In the genomic region with DNA sequence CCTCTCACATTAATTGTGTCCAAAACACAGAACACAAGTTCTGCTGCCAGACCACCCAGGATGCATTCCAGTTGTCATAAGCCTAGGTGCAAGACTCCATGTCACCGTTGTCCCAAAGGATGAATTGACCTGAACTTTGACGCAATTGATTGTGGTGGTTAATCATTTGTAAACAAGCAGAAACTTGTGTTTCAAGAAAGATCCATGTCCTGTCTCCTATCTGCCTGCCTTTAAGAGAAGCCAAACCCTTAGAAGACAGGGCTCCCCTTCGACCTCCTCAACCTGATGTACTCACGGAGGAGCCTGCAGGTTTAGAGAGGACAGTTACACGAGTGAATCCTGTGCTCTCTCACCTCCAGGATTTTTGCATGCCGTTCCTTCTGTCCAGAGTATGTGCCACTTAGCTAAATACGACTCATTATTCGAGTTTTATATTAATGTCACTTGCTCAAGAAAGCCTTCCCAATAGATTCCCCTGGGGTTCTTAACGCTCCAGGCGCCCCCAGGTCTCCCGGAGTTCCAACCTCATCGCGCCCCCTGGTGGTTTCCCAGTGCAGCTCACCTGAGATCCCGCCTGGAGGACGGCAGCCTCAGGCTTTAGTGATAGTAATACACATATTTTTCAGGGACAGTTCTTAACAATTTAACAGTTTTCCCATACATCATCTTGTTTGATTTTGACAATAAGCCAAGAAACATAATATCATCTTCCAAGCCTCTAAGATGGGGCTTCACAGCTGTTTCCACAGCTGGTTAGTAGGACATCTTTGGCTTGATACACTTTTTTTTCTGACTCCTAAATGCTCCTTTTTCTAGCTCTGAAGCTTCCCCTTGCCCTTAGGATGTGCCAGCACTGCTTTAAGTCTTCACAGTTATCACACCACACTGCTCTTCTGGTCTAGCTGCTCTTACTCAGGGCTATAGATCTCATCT, we compare ENCODE assay signal across 1 cellular context.
A peak's percentile ranks its signal among the peaks of the same experiment; 100 is the strongest.
TF ChIP-seq lines count a peak whose summit lies in the region.

No MANE protein-coding gene starts in this region.

TF ChIP-seq in HepG2, 621 proteins besides CTCF, POLR2A, EP300 and RAD21 (continued from another document and continues in another):
- TF ChIP-seq, protein P1, sequence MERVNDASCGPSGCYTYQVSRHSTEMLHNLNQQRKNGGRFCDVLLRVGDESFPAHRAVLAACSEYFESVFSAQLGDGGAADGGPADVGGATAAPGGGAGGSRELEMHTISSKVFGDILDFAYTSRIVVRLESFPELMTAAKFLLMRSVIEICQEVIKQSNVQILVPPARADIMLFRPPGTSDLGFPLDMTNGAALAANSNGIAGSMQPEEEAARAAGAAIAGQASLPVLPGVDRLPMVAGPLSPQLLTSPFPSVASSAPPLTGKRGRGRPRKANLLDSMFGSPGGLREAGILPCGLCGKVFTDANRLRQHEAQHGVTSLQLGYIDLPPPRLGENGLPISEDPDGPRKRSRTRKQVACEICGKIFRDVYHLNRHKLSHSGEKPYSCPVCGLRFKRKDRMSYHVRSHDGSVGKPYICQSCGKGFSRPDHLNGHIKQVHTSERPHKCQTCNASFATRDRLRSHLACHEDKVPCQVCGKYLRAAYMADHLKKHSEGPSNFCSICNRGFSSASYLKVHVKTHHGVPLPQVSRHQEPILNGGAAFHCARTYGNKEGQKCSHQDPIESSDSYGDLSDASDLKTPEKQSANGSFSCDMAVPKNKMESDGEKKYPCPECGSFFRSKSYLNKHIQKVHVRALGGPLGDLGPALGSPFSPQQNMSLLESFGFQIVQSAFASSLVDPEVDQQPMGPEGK (CRISPR knock-in tag; IDR thresholded peaks at IDR 0.05): peak; percentile 63; the same call in 1 of the 2 replicates
- TF ChIP-seq ZNF772 (CRISPR knock-in tag; IDR thresholded peaks at IDR 0.05) (no peak), TEAD3 (CRISPR knock-in tag; optimal IDR thresholded peaks at IDR 0.05; ENCODE audit: borderline replicate concordance) (peak; percentile 31), MATR3 (CRISPR knock-in tag; IDR thresholded peaks at IDR 0.05) (no peak), KDM6A (CRISPR knock-in tag; IDR thresholded peaks at IDR 0.05; ENCODE audit: low read depth) (peak; percentile 39; the same call in 1 of the 2 replicates), ZNF709 (CRISPR knock-in tag; IDR thresholded peaks at IDR 0.05) (no peak), CEBPG (CRISPR knock-in tag; IDR thresholded peaks at IDR 0.05) (0 out of 2 replicates have a peak, but pooled peaks have one; percentile 49), FOXK2 (IDR thresholded peaks at IDR 0.05) (peak; percentile 68; the same call in 1 of the 2 replicates), ZNF841 (CRISPR knock-in tag; IDR thresholded peaks at IDR 0.05; ENCODE audit: borderline replicate concordance) (no peak), ASH2L (IDR thresholded peaks at IDR 0.05; ENCODE audit: insufficient read length, low read depth, low read length) (peak; percentile 67), PRPF4 (IDR thresholded peaks at IDR 0.05; ENCODE audit: low read depth, low read length, poor library complexity, severe bottlenecking) (peak; percentile 71), PHF20 (CRISPR knock-in tag; IDR thresholded peaks at IDR 0.05) (no peak), ZFP1 (CRISPR knock-in tag; IDR thresholded peaks at IDR 0.05) (no peak), ATF1 (CRISPR knock-in tag; IDR thresholded peaks at IDR 0.05) (no peak), ZNF20 (CRISPR knock-in tag; IDR thresholded peaks at IDR 0.05) (no peak), ZNF17 (CRISPR knock-in tag; IDR thresholded peaks at IDR 0.05) (no peak), BRD4 (CRISPR knock-in tag; IDR thresholded peaks at IDR 0.05) (no peak), ZSCAN30 (CRISPR knock-in tag; IDR thresholded peaks at IDR 0.05) (no peak), FOXA3 (CRISPR knock-in tag; IDR thresholded peaks at IDR 0.05) (peak; percentile 89), ZSCAN21 (CRISPR knock-in tag; IDR thresholded peaks at IDR 0.05; ENCODE audit: borderline replicate concordance) (no peak), SRSF1 (optimal IDR thresholded peaks at IDR 0.05; ENCODE audit: low read depth, low read length) (no peak), GPN1 (CRISPR knock-in tag; IDR thresholded peaks at IDR 0.05; ENCODE audit: borderline replicate concordance) (no peak), ZNF567 (CRISPR knock-in tag; IDR thresholded peaks at IDR 0.05; ENCODE audit: borderline replicate concordance) (no peak), XRCC5 (optimal IDR thresholded peaks at IDR 0.05; ENCODE audit: low read length) (peak; percentile 29), ZBTB7B (CRISPR knock-in tag; IDR thresholded peaks at IDR 0.05) (0 out of 2 replicates have a peak, but pooled peaks have one; percentile 35)
- TF ChIP-seq, protein P2, sequence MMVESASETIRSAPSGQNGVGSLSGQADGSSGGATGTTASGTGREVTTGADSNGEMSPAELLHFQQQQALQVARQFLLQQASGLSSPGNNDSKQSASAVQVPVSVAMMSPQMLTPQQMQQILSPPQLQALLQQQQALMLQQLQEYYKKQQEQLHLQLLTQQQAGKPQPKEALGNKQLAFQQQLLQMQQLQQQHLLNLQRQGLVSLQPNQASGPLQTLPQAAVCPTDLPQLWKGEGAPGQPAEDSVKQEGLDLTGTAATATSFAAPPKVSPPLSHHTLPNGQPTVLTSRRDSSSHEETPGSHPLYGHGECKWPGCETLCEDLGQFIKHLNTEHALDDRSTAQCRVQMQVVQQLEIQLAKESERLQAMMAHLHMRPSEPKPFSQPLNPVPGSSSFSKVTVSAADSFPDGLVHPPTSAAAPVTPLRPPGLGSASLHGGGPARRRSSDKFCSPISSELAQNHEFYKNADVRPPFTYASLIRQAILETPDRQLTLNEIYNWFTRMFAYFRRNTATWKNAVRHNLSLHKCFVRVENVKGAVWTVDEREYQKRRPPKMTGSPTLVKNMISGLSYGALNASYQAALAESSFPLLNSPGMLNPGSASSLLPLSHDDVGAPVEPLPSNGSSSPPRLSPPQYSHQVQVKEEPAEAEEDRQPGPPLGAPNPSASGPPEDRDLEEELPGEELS (CRISPR knock-in tag; IDR thresholded peaks at IDR 0.05): 0 out of 2 replicates have a peak, but pooled peaks have one; percentile 40
- TF ChIP-seq, protein P3, sequence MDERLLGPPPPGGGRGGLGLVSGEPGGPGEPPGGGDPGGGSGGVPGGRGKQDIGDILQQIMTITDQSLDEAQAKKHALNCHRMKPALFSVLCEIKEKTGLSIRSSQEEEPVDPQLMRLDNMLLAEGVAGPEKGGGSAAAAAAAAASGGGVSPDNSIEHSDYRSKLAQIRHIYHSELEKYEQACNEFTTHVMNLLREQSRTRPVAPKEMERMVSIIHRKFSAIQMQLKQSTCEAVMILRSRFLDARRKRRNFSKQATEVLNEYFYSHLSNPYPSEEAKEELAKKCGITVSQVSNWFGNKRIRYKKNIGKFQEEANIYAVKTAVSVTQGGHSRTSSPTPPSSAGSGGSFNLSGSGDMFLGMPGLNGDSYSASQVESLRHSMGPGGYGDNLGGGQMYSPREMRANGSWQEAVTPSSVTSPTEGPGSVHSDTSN (CRISPR knock-in tag; IDR thresholded peaks at IDR 0.05): 0 out of 2 replicates have a peak, but pooled peaks have one; percentile 18
- TF ChIP-seq, protein P4, sequence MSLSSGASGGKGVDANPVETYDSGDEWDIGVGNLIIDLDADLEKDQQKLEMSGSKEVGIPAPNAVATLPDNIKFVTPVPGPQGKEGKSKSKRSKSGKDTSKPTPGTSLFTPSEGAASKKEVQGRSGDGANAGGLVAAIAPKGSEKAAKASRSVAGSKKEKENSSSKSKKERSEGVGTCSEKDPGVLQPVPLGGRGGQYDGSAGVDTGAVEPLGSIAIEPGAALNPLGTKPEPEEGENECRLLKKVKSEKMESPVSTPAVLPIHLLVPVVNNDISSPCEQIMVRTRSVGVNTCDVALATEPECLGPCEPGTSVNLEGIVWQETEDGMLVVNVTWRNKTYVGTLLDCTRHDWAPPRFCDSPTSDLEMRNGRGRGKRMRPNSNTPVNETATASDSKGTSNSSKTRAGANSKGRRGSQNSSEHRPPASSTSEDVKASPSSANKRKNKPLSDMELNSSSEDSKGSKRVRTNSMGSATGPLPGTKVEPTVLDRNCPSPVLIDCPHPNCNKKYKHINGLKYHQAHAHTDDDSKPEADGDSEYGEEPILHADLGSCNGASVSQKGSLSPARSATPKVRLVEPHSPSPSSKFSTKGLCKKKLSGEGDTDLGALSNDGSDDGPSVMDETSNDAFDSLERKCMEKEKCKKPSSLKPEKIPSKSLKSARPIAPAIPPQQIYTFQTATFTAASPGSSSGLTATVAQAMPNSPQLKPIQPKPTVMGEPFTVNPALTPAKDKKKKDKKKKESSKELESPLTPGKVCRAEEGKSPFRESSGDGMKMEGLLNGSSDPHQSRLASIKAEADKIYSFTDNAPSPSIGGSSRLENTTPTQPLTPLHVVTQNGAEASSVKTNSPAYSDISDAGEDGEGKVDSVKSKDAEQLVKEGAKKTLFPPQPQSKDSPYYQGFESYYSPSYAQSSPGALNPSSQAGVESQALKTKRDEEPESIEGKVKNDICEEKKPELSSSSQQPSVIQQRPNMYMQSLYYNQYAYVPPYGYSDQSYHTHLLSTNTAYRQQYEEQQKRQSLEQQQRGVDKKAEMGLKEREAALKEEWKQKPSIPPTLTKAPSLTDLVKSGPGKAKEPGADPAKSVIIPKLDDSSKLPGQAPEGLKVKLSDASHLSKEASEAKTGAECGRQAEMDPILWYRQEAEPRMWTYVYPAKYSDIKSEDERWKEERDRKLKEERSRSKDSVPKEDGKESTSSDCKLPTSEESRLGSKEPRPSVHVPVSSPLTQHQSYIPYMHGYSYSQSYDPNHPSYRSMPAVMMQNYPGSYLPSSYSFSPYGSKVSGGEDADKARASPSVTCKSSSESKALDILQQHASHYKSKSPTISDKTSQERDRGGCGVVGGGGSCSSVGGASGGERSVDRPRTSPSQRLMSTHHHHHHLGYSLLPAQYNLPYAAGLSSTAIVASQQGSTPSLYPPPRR (CRISPR knock-in tag; IDR thresholded peaks at IDR 0.05; ENCODE audit: borderline replicate concordance): no peak
- TF ChIP-seq, protein P5, sequence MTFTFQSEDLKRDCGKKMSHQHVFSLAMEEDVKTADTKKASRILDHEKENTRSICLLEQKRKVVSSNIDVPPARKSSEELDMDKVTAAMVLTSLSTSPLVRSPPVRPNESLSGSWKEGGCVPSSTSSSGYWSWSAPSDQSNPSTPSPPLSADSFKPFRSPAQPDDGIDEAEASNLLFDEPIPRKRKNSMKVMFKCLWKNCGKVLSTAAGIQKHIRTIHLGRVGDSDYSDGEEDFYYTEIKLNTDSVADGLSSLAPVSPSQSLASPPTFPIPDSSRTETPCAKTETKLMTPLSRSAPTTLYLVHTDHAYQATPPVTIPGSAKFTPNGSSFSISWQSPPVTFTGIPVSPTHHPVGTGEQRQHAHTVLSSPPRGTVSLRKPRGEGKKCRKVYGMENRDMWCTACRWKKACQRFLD (CRISPR knock-in tag; IDR thresholded peaks at IDR 0.05; ENCODE audit: borderline replicate concordance): no peak
- TF ChIP-seq, protein P6, sequence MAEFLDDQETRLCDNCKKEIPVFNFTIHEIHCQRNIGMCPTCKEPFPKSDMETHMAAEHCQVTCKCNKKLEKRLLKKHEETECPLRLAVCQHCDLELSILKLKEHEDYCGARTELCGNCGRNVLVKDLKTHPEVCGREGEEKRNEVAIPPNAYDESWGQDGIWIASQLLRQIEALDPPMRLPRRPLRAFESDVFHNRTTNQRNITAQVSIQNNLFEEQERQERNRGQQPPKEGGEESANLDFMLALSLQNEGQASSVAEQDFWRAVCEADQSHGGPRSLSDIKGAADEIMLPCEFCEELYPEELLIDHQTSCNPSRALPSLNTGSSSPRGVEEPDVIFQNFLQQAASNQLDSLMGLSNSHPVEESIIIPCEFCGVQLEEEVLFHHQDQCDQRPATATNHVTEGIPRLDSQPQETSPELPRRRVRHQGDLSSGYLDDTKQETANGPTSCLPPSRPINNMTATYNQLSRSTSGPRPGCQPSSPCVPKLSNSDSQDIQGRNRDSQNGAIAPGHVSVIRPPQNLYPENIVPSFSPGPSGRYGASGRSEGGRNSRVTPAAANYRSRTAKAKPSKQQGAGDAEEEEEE (CRISPR knock-in tag; IDR thresholded peaks at IDR 0.05; ENCODE audit: borderline replicate concordance): no peak
- TF ChIP-seq, protein P7, sequence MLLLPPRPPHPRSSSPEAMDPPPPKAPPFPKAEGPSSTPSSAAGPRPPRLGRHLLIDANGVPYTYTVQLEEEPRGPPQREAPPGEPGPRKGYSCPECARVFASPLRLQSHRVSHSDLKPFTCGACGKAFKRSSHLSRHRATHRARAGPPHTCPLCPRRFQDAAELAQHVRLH (CRISPR knock-in tag; IDR thresholded peaks at IDR 0.05; ENCODE audit: borderline replicate concordance, low read depth): 0 out of 2 replicates have a peak, but pooled peaks have one; percentile 40
- TF ChIP-seq, protein P8, sequence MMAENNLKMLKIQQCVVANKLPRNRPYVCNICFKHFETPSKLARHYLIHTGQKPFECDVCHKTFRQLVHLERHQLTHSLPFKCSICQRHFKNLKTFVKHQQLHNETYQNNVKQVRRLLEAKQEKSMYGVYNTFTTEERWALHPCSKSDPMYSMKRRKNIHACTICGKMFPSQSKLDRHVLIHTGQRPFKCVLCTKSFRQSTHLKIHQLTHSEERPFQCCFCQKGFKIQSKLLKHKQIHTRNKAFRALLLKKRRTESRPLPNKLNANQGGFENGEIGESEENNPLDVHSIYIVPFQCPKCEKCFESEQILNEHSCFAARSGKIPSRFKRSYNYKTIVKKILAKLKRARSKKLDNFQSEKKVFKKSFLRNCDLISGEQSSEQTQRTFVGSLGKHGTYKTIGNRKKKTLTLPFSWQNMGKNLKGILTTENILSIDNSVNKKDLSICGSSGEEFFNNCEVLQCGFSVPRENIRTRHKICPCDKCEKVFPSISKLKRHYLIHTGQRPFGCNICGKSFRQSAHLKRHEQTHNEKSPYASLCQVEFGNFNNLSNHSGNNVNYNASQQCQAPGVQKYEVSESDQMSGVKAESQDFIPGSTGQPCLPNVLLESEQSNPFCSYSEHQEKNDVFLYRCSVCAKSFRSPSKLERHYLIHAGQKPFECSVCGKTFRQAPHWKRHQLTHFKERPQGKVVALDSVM (CRISPR knock-in tag; IDR thresholded peaks at IDR 0.05): no peak
- TF ChIP-seq, protein P9, sequence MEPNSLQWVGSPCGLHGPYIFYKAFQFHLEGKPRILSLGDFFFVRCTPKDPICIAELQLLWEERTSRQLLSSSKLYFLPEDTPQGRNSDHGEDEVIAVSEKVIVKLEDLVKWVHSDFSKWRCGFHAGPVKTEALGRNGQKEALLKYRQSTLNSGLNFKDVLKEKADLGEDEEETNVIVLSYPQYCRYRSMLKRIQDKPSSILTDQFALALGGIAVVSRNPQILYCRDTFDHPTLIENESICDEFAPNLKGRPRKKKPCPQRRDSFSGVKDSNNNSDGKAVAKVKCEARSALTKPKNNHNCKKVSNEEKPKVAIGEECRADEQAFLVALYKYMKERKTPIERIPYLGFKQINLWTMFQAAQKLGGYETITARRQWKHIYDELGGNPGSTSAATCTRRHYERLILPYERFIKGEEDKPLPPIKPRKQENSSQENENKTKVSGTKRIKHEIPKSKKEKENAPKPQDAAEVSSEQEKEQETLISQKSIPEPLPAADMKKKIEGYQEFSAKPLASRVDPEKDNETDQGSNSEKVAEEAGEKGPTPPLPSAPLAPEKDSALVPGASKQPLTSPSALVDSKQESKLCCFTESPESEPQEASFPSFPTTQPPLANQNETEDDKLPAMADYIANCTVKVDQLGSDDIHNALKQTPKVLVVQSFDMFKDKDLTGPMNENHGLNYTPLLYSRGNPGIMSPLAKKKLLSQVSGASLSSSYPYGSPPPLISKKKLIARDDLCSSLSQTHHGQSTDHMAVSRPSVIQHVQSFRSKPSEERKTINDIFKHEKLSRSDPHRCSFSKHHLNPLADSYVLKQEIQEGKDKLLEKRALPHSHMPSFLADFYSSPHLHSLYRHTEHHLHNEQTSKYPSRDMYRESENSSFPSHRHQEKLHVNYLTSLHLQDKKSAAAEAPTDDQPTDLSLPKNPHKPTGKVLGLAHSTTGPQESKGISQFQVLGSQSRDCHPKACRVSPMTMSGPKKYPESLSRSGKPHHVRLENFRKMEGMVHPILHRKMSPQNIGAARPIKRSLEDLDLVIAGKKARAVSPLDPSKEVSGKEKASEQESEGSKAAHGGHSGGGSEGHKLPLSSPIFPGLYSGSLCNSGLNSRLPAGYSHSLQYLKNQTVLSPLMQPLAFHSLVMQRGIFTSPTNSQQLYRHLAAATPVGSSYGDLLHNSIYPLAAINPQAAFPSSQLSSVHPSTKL (CRISPR knock-in tag; IDR thresholded peaks at IDR 0.05): peak; percentile 25; the same call in 1 of the 2 replicates
